16 cellular contexts compared by ENCODE assay signal in the genomic region with DNA sequence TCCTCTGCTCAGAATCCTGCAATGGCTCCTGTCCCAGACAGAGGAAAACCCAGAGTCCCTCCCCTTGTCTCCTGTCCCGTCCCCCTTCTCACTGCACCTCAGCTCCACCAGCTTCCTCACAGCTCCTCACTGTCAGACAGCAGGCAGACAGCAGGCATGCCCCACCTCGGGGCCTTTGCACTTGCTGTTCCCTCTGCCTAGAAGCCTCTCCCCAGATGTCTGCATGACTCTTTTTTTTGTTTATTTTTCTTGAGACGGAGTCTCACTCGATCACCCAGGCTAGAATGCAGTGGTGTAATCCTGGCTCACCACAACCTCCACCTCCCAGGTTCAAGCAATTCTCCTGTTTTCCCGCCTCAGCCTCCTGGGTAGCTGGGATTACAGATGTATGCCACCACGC. TPM values are rescaled to one million over a fixed set of nuclear protein-coding genes. Genes with fewer than 3 reads are reported as not detected.
A peak's percentile ranks its signal among the peaks of the same experiment; 100 is the strongest.
DNase-seq lines count a peak whose midpoint lies in the region; ATAC-seq and TF ChIP-seq lines count a peak whose summit lies in the region.
"Had no signal": no experiment of that assay in that cellular context is flagged by ENCODE, and none has a peak within 500 bp of the region (broad histone marks: within the 10 kb centered on the region; RNA-seq: fewer than 3 reads in every experiment).

No MANE protein-coding gene starts in this region.

- POLR2A ChIA-PET in AG04450 (lab: Yijun Ruan, JAX), result interaction anchor here (0.6 to 1.0 kb wide), 4 partner anchors 22 to 165 kb away, joined by 3 to 4 read pairs (median 3); no protein-coding TSS in a partner anchor

- TF ChIP-seq CTCF in AG04450 (IDR thresholded peaks at IDR 0.05; ENCODE audit: low read depth, low read length) (no peak), sigmoid colon (IDR thresholded peaks at IDR 0.05) (no peak), foreskin keratinocyte (conservative IDR thresholded peaks at IDR 0.05) (no peak)

- intact Hi-C loops in sigmoid colon (cut with DNase I), result no loop called here

- CTCF ChIA-PET in AG04450 (lab: Charles Lee), result interaction anchor here (1.8 kb wide), 1 partner anchor 19 kb away, joined by 5 read pairs; no protein-coding TSS in a partner anchor

- TF ChIP-seq POLR2A in sigmoid colon (IDR thresholded peaks at IDR 0.05), result no peak

- ATAC-seq in HG03097 (IDR thresholded peaks at IDR 0.05; ENCODE audit: low FRiP score, unreplicated experiment) (no peak), HG02938 (IDR thresholded peaks at IDR 0.05; ENCODE audit: unreplicated experiment) (no peak), foreskin keratinocyte (no peak)

- H3K9me3 ChIP-seq in AG04450 (ENCODE audit: control insufficient read depth, insufficient read depth, low read length) (no peaks in the 10 kb centered on the region; the same call in 1 of the 2 replicates), sigmoid colon (no peaks in the 10 kb centered on the region)
- H3K9me3 ChIP-seq: A549, ovary had no signal

- H3K27me3 ChIP-seq in AG04450 (ENCODE audit: control insufficient read depth, insufficient read depth, low read length) (peaks cover 28% of the 10 kb centered on the region), sigmoid colon (no peaks in the 10 kb centered on the region), foreskin keratinocyte (peaks cover 24% of the 10 kb centered on the region)
- H3K27me3 ChIP-seq: ovary had no signal

- no peak for TF ChIP-seq EP300 in sigmoid colon (IDR thresholded peaks at IDR 0.05)

- no peaks in the 10 kb centered on the region for H3K36me3 ChIP-seq in sigmoid colon
- H3K36me3 ChIP-seq: cardiac muscle cell, ovary had no signal

- WGBS in sigmoid colon, 2 donors, result 11 to 60% methylated on average over 6 of the region's 6 CpGs

- H3K27ac ChIP-seq in AG04450 (ENCODE audit: low read depth, low read length) (peak overlapping the region; percentile 11), sigmoid colon (peak overlapping the region; percentile 35 to 71 (median 60)), foreskin keratinocyte (no peak overlapping the region)
- H3K27ac ChIP-seq: A549, cardiac muscle cell had no signal

- peaks cover 0 to 13% (median 6%) of the 10 kb centered on the region in 4 donors for H3K4me1 ChIP-seq in sigmoid colon
- no peaks in the 10 kb centered on the region for H3K4me1 ChIP-seq in foreskin keratinocyte
- H3K4me1 ChIP-seq: A549 had no signal

- no peak overlapping the region for H3K4me3 ChIP-seq in AG04450 (ENCODE audit: low read depth, low read length)
- H3K4me3 ChIP-seq in sigmoid colon, result no peak overlapping the region
- H3K4me3 ChIP-seq: A549, cardiac muscle cell, ovary had no signal

- peak; percentile 53 for DNase-seq in AG04450 (ENCODE audit: low read depth, low spot score)
- peak; percentile 19 for DNase-seq in RPMI7951 (ENCODE audit: low read depth)
- peak; percentile 28 for DNase-seq in glomerular visceral epithelial cell (ENCODE audit: extremely low spot score)
- no peak for DNase-seq in sigmoid colon
- no peak for DNase-seq in GDM1 (lab: John Stamatoyannopoulos, UW)
- no peak for DNase-seq in foreskin keratinocyte
- DNase-seq: NCI-H187; NK-92 treated with Interleukin-12 subunit alpha and Interleukin-12 subunit beta, amount 100 ng/mL, for 24 hours; stimulated activated CD4-positive, alpha-beta T cell treated with anti-CD3 and anti-CD28 coated beads, Interleukin-4, amount 100 ng/mL, for 4 hours had no signal

RNA-seq across cellular contexts. Expression of a gene that starts 8.8 kb away (rescaled TPM):
- polyA plus RNA-seq in AG04450 (2011; rRNA removed), result not detected in 2 replicates
- polyA minus RNA-seq in AG04450 (2011; rRNA and poly(A)+ RNA removed), result 0.09 and 0.18 TPM in 2 replicates
- total RNA-seq in RPMI7951 (2014; rRNA removed; shearing (Covaris generic)), result not detected in 2 replicates
- total RNA-seq in sigmoid colon, result not detected
- 10 to 100 TPM in 1 of 3 donors, under 1 TPM in 2; 0.46 to 10.8 (median 0.60) TPM for polyA plus RNA-seq in sigmoid colon
- not detected in 2 replicates for total RNA-seq in foreskin keratinocyte
- not detected in 2 replicates for polyA plus RNA-seq in foreskin keratinocyte
- total RNA-seq: cardiac muscle cell, ovary had no signal
- polyA plus RNA-seq: A549, cardiac muscle cell, IgD-negative memory B cell had no signal

RNA-seq across cellular contexts. Expression of a gene that starts 14.5 kb away (rescaled TPM):
- polyA plus RNA-seq in AG04450 (2011; rRNA removed), result 0.30 and 0.41 TPM in 2 replicates
- polyA minus RNA-seq in AG04450 (2011; rRNA and poly(A)+ RNA removed), result 0.26 TPM in 1 of 2 replicates, not detected in the other
- 0.24 and 0.98 TPM in 2 replicates for total RNA-seq in RPMI7951 (2014; rRNA removed; shearing (Covaris generic))
- total RNA-seq in sigmoid colon, result 1 to 10 TPM in 1 of 4 donors, under 1 TPM in 1, not detected in 2; 0.71 to 1.4 TPM
- polyA plus RNA-seq in sigmoid colon, result 100 to 1,000 TPM; 325 to 455 (median 330) TPM
- not detected in 2 replicates for total RNA-seq in foreskin keratinocyte
- polyA plus RNA-seq in foreskin keratinocyte, result not detected in 2 replicates
- total RNA-seq: cardiac muscle cell, H1 had no signal
- polyA plus RNA-seq: A549, H1, IgD-negative memory B cell had no signal

RNA-seq across cellular contexts. Expression of a gene that starts 25.4 kb away (rescaled TPM):
- 118 and 149 TPM in 2 replicates for polyA plus RNA-seq in AG04450 (2011; rRNA removed)
- 317 and 389 TPM in 2 replicates for polyA minus RNA-seq in AG04450 (2011; rRNA and poly(A)+ RNA removed)
- 58.6 and 67.6 TPM in 2 replicates for total RNA-seq in RPMI7951 (2014; rRNA removed; shearing (Covaris generic))
- 100 to 1,000 TPM in 1 of 4 donors, 10 to 100 TPM in 3; 54.9 to 104 (median 69.4) TPM for total RNA-seq in sigmoid colon
- polyA plus RNA-seq in sigmoid colon, result 10 to 100 TPM in 1 of 3 donors, 1 to 10 TPM in 2; 3.9 to 26.7 (median 6.0) TPM
- not detected in 2 replicates for total RNA-seq in foreskin keratinocyte
- polyA plus RNA-seq in foreskin keratinocyte, result not detected in 2 replicates

Comparison
In these comparisons a context has a peak if more than half of its experiments do, and no peak if none do; other contexts are left out.
1. DNase-seq: peak in AG04450 (single experiment), RPMI7951 (single experiment) and glomerular visceral epithelial cell (single experiment); none in sigmoid colon (single experiment), GDM1 (single experiment) and foreskin keratinocyte (0 of 2).
2. RNA of a gene that starts 25.4 kb away (total RNA-seq): 54.9 to 104 TPM in sigmoid colon and 58.6 to 67.6 TPM in RPMI7951; not detected in foreskin keratinocyte; every median in the first group is over 10 times any median in the second.